In genomic region chr12:130668286-130669204, GRCh38 we compare ENCODE assay signal across 23 cellular contexts. TPM values are rescaled to one million over a fixed set of nuclear protein-coding genes. Genes with fewer than 3 reads are reported as not detected.
"Had no signal": no experiment of that assay in that cellular context is flagged by ENCODE, and none has a peak within 500 bp of the region (broad histone marks: within the 10 kb centered on the region; RNA-seq: fewer than 3 reads in every experiment).

No MANE protein-coding gene starts in this region.

- H3K9ac ChIP-seq: parathyroid adenoma had no signal

- H3K27ac ChIP-seq: coronary artery, dorsolateral prefrontal cortex, parathyroid adenoma, psoas muscle, right lobe of liver, thoracic aorta, transverse colon had no signal

- H3K27ac Mint-ChIP-seq: naive thymus-derived CD8-positive, alpha-beta T cell; stimulated activated memory B cell treated with anti-CD40 and anti-IgM and Interleukin-4, amounts not matched to agents 10 μg/mL and 1 μg/mL and 100 μg/mL, for 72 hours; stimulated activated naive CD8-positive, alpha-beta T cell treated with anti-CD3 and anti-CD28 coated beads, Interleukin-15, Interleukin-2, amounts not matched to agents 100 ng/mL and 50 ng/mL, for 24 hours had no signal

- H3K4me3 Mint-ChIP-seq: stimulated activated memory B cell treated with anti-CD40 and anti-IgM and Interleukin-4, amounts not matched to agents 10 μg/mL and 1 μg/mL and 100 μg/mL, for 72 hours; stimulated activated naive CD8-positive, alpha-beta T cell treated with anti-CD3 and anti-CD28 coated beads, Interleukin-15, Interleukin-2, amounts not matched to agents 100 ng/mL and 50 ng/mL, for 24 hours had no signal

- ATAC-seq: left lobe of liver; mucosa of descending colon; naive thymus-derived CD8-positive, alpha-beta T cell; psoas muscle; stimulated activated memory B cell treated with anti-CD40 and anti-IgM and Interleukin-4, amounts not matched to agents 10 μg/mL and 1 μg/mL and 100 μg/mL, for 72 hours had no signal

- H3K27me3 Mint-ChIP-seq: stimulated activated memory B cell treated with anti-CD40 and anti-IgM and Interleukin-4, amounts not matched to agents 10 μg/mL and 1 μg/mL and 100 μg/mL, for 72 hours; stimulated activated naive CD8-positive, alpha-beta T cell treated with anti-CD3 and anti-CD28 coated beads, Interleukin-15, Interleukin-2, amounts not matched to agents 100 ng/mL and 50 ng/mL, for 24 hours had no signal

- H3K4me1 ChIP-seq: parathyroid adenoma, psoas muscle, right lobe of liver, transverse colon had no signal

- H3K9me3 ChIP-seq: psoas muscle, right lobe of liver, thoracic aorta, transverse colon had no signal

- H2AFZ ChIP-seq: parathyroid adenoma had no signal

- H3K27me3 ChIP-seq: right lobe of liver, transverse colon had no signal

- H3K4me1 Mint-ChIP-seq: naive thymus-derived CD8-positive, alpha-beta T cell; stimulated activated memory B cell treated with anti-CD40 and anti-IgM and Interleukin-4, amounts not matched to agents 10 μg/mL and 1 μg/mL and 100 μg/mL, for 72 hours had no signal

- H3K4me3 ChIP-seq: coronary artery, dorsolateral prefrontal cortex, mucosa of descending colon, psoas muscle, right lobe of liver, thoracic aorta, transverse colon had no signal

- DNase-seq: dorsolateral prefrontal cortex; effector CD8-positive, alpha-beta T cell; glutamatergic neuron; islet precursor cell; mammary epithelial cell; mucosa of descending colon; naive thymus-derived CD8-positive, alpha-beta T cell; occipital lobe; psoas muscle; retina; right lobe of liver; stimulated activated CD4-positive, alpha-beta T cell treated with anti-CD3 and anti-CD28 coated beads, Interleukin-15, amount 100 ng/mL, for 24 hours; stimulated activated CD4-positive, alpha-beta T cell treated with anti-CD3 and anti-CD28 coated beads, Interleukin-1b, Interleukin-23, amount 100 ng/mL, for 48 hours; stimulated activated CD4-positive, alpha-beta T cell treated with anti-CD3 and anti-CD28 coated beads, Interleukin-4, amount 100 ng/mL, for 24 hours; transverse colon had no signal

- H3K36me3 ChIP-seq: right lobe of liver, thoracic aorta, transverse colon had no signal

- H3K36me3 Mint-ChIP-seq: stimulated activated memory B cell treated with anti-CD40 and anti-IgM and Interleukin-4, amounts not matched to agents 10 μg/mL and 1 μg/mL and 100 μg/mL, for 72 hours had no signal

RNA-seq across cellular contexts. Expression of gene RIMBP2, which starts 47.6 kb away (rescaled TPM):
- total RNA-seq: left lobe of liver; mammary epithelial cell; naive thymus-derived CD8-positive, alpha-beta T cell; subcutaneous adipose tissue had no signal
- polyA plus RNA-seq: fibroblast of lung; mammary epithelial cell; naive thymus-derived CD8-positive, alpha-beta T cell had no signal
